8 cellular contexts compared by ENCODE assay signal in genomic region chr4:189940178-189941004, GRCh38. TPM values are rescaled to one million over a fixed set of nuclear protein-coding genes. Genes with fewer than 3 reads are reported as not detected.
A peak's percentile ranks its signal among the peaks of the same experiment; 100 is the strongest.
DNase-seq lines count a peak whose midpoint lies in the region; ATAC-seq and TF ChIP-seq lines count a peak whose summit lies in the region.

Gene FRG1 (plus strand): TSS chr4:189940872. CDS start chr4:189941010, 138 bp downstream.

- H3K4me1 Mint-ChIP-seq in nephron progenitor cell, result peaks cover 19% of the 10 kb centered on the region

- no peaks in the 10 kb centered on the region for H4K20me1 ChIP-seq in fibroblast of lung (ENCODE audit: control insufficient read depth, extremely low read depth, insufficient read depth, low read length)

- no peaks in the 10 kb centered on the region for H3K27me3 ChIP-seq in fibroblast of lung (ENCODE audit: control insufficient read depth, insufficient read depth, low read length)

- no peaks in the 10 kb centered on the region for H3K4me1 ChIP-seq in fibroblast of lung (ENCODE audit: control insufficient read depth, extremely low read depth, insufficient read depth, low read length)

- DNase-seq in Caki2 (ENCODE audit: low read depth) (peak; percentile 95), activated T-cell treated with anti-CD3 and anti-CD28 coated beads for 24 hours (ENCODE audit: low read depth) (peak; percentile 96), fibroblast of lung (ENCODE audit: low read depth in 2 of 2) (peak; percentile 94 to 96), nephron progenitor cell (peak; percentile 96), stromal cell of bone marrow (ENCODE audit: low read depth) (peak; percentile 88), Kasumi-1 (lab: John Stamatoyannopoulos, UW) (no peak)
- DNase-seq in Jurkat, Clone E6-1 (ENCODE audit: low read depth, low spot score), result peak; percentile 91

- H3K79me2 ChIP-seq in fibroblast of lung (ENCODE audit: control insufficient read depth, insufficient read depth, low read length), result peaks cover 25% of the 10 kb centered on the region

- peaks cover 14% of the 10 kb centered on the region for H3K27me3 Mint-ChIP-seq in nephron progenitor cell (ENCODE audit: low read depth, poor library complexity)

- peak within 1 kb of the TSS; percentile 91 for H3K4me3 Mint-ChIP-seq in nephron progenitor cell

- peak; percentile 99 for ATAC-seq in GM21529 (IDR thresholded peaks at IDR 0.05; ENCODE audit: unreplicated experiment)

- H2AFZ ChIP-seq in fibroblast of lung (ENCODE audit: low read length), result peak within 1 kb of the TSS; percentile 98

- peak within 1 kb of the TSS; percentile 75 for H3K4me2 ChIP-seq in fibroblast of lung (ENCODE audit: extremely low read depth, insufficient read depth, low read length)

- peak within 1 kb of the TSS; percentile 88 for H3K27ac ChIP-seq in fibroblast of lung (ENCODE audit: insufficient read depth, low read length)

- H3K27ac Mint-ChIP-seq in nephron progenitor cell, result peak within 1 kb of the TSS; percentile 94

- H3K9ac ChIP-seq in fibroblast of lung (ENCODE audit: insufficient read depth, low read length), result peak within 1 kb of the TSS; percentile 89

- H3K9me3 ChIP-seq in fibroblast of lung (ENCODE audit: control insufficient read depth, insufficient read depth, low read depth, low read length), result no peaks in the 10 kb centered on the region

- in situ Hi-C loops in Caki2 (cut with HindIII; ENCODE audit: low pct_unique_long_range_greater_than_20kb, low sequenced_read_pairs), result no loop called here

- peaks cover 41% of the 10 kb centered on the region for H3K9me3 Mint-ChIP-seq in nephron progenitor cell

- peak within 1 kb of the TSS; percentile 89 for H3K4me3 ChIP-seq in Jurkat, Clone E6-1 (ENCODE audit: low read length)
- H3K4me3 ChIP-seq in fibroblast of lung (replicated peaks in 1 of 4; ENCODE audit: control extremely low read depth in 1 of 4, insufficient read depth in 1 of 4, low read depth in 3 of 4, low read length in 4 of 4), result peak within 1 kb of the TSS; percentile 85 to 92 (median 88)

- peaks cover 46% of the 10 kb centered on the region for H3K36me3 Mint-ChIP-seq in nephron progenitor cell (ENCODE audit: low read depth)

- no peaks in the 10 kb centered on the region for H3K36me3 ChIP-seq in fibroblast of lung (ENCODE audit: control insufficient read depth, insufficient read depth, low read length)

- TF ChIP-seq CTCF in fibroblast of lung (conservative IDR thresholded peaks at IDR 0.05 in 1 of 2, IDR thresholded peaks at IDR 0.05 in 1 of 2; ENCODE audit: low read depth in 1 of 2, low read length in 2 of 2), result peak; percentile 76 to 79
- peak; percentile 90 for TF ChIP-seq CTCF in nephron progenitor cell (IDR thresholded peaks at IDR 0.05)

RNA-seq across cellular contexts. Expression of gene FRG1, which starts in this region (rescaled TPM):
- 24.8 and 25.9 TPM in 2 replicates for total RNA-seq in Caki2 (2014; rRNA removed; shearing (Covaris generic); ENCODE audit: low replicate concordance)
- 66.7 TPM for polyA plus RNA-seq in Jurkat, Clone E6-1 (2012; ENCODE audit: insufficient read depth, insufficient read length)
- total RNA-seq in fibroblast of lung, result 21.0 and 30.3 TPM in 2 replicates
- polyA plus RNA-seq in fibroblast of lung, result 31.1 and 35.7 TPM in 2 replicates
- 44.6 and 44.9 TPM in 2 replicates for polyA plus RNA-seq in fibroblast of lung (2012)
- 0.56 TPM in 1 of 2 replicates, not detected in the other for polyA minus RNA-seq in fibroblast of lung (ENCODE audit: low replicate concordance)

Comparison
In these comparisons a context has a peak if more than half of its experiments do, and no peak if none do; other contexts are left out.
1. DNase-seq: peak in Caki2 (single experiment), Jurkat, Clone E6-1 (single experiment), activated T-cell treated with anti-CD3 and anti-CD28 coated beads for 24 hours (single experiment), fibroblast of lung (2 of 2), nephron progenitor cell (single experiment) and stromal cell of bone marrow (single experiment); none in Kasumi-1 (0 of 2).